Comparison of ENCODE assay signal across 27 cellular contexts in genomic region chr22:35459423-35459894, GRCh38.
"Had no signal": no experiment of that assay in that cellular context is flagged by ENCODE, and none has a peak within 500 bp of the region (broad histone marks: within the 10 kb centered on the region; RNA-seq: fewer than 3 reads in every experiment).

No MANE protein-coding gene starts in this region.

- H3K4me3 ChIP-seq: left lung, lower lobe of right lung, pancreas, prostate gland, skin epidermis, stomach, testis, thyroid gland, transverse colon, upper lobe of left lung, vagina had no signal

- DNase-seq: immature natural killer cell; kidney; left colon; lower lobe of right lung; mammary epithelial cell; mesenchymal stem cell; naive thymus-derived CD8-positive, alpha-beta T cell; retina; right cardiac atrium; stimulated activated CD4-positive, alpha-beta T cell treated with anti-CD3 and anti-CD28 coated beads, Interleukin-12 subunit alpha, Interleukin-12 subunit beta, amount 100 ng/mL, for 4 hours; stimulated activated CD4-positive, alpha-beta T cell treated with anti-CD3 and anti-CD28 coated beads, Interleukin-15, amount 100 ng/mL, for 24 hours; stimulated activated CD4-positive, alpha-beta T cell treated with anti-CD3 and anti-CD28 coated beads, Interleukin-2, amount 100 ng/mL, for 24 hours; stimulated activated CD4-positive, alpha-beta T cell treated with anti-CD3 and anti-CD28 coated beads, Interleukin-4, amount 100 ng/mL, for 1 hour; stimulated activated naive B cell treated with anti-CD40 and anti-IgM and Interleukin-4, amounts not matched to agents 10 μg/mL and 1 μg/mL and 100 μg/mL, for 72 hours; stimulated activated naive CD8-positive, alpha-beta T cell treated with anti-CD3 and anti-CD28 coated beads, Interleukin-15, Interleukin-2, amounts not matched to agents 100 U/mL and 50 U/mL, for 24 hours; stomach; testis; thyroid gland; transverse colon; upper lobe of left lung had no signal

- H3K9me3 ChIP-seq: left lung, lower lobe of right lung, pancreas, prostate gland, stomach, testis, thyroid gland, transverse colon, upper lobe of left lung, vagina had no signal

- ATAC-seq: left lung; naive thymus-derived CD8-positive, alpha-beta T cell; pancreas; sciatic nerve; stimulated activated naive B cell treated with anti-CD40 and anti-IgM and Interleukin-4, amounts not matched to agents 10 μg/mL and 1 μg/mL and 100 μg/mL, for 72 hours; stimulated activated naive CD8-positive, alpha-beta T cell treated with anti-CD3 and anti-CD28 coated beads, Interleukin-15, Interleukin-2, amounts not matched to agents 100 U/mL and 50 U/mL, for 24 hours had no signal

- H3K27me3 Mint-ChIP-seq: naive thymus-derived CD8-positive, alpha-beta T cell; stimulated activated naive B cell treated with anti-CD40 and anti-IgM and Interleukin-4, amounts not matched to agents 10 μg/mL and 1 μg/mL and 100 μg/mL, for 72 hours had no signal

- H3K4me1 Mint-ChIP-seq: immature natural killer cell, nephron had no signal

- H3K36me3 ChIP-seq: left lung, lower lobe of right lung, pancreas, prostate gland, stomach, thyroid gland, transverse colon, upper lobe of left lung, vagina had no signal

- H3K27ac Mint-ChIP-seq: immature natural killer cell; nephron; stimulated activated naive B cell treated with anti-CD40 and anti-IgM and Interleukin-4, amounts not matched to agents 10 μg/mL and 1 μg/mL and 100 μg/mL, for 72 hours had no signal

- H3K4me1 ChIP-seq: left lung, lower lobe of right lung, pancreas, prostate gland, testis, thyroid gland, transverse colon, upper lobe of left lung, vagina had no signal

- H3K4me3 Mint-ChIP-seq: immature natural killer cell; naive thymus-derived CD8-positive, alpha-beta T cell; nephron; stimulated activated naive B cell treated with anti-CD40 and anti-IgM and Interleukin-4, amounts not matched to agents 10 μg/mL and 1 μg/mL and 100 μg/mL, for 72 hours had no signal

- H3K27me3 ChIP-seq: left lung, pancreas, stomach, testis, thyroid gland, transverse colon, upper lobe of left lung, vagina had no signal

- H3K27ac ChIP-seq: left lung, lower lobe of right lung, pancreas, prostate gland, skin epidermis, stomach, testis, thyroid gland, transverse colon, upper lobe of left lung, vagina had no signal
